In the genomic region with DNA sequence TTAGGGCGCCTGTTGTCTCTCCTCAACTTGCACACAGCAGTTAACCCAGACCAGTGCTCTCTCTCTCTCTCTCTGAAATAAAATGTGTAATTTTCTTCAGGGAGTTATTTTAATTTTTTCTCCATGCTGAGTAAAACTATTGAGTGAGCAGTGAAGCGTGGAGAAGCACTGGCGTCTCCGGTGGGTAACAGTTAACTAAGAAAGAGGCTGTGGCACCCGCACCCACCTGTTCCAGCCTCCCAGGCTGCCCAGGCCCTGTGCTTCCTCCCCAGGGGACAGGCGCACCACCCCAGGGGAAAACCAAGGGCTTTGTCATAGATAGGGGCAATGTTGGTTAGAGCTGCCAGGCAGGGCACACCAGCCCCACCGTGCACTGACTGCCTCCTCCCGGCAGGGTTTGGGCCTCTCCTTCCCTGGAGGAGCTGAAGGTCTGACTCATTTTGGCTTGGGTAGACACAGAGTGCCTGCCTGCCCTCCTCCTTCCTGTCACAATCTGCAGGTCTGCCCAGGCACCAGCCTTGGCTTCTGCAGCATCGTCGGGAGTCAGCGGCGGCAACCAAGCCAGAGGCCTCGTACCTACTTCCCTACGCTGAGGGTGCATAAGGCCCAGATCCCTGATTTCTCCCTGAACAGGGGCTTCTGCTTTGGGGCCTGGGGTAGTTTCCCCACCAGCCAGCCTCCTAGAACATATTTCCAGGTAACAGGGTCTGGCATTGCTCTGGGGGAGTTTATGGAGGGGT, we compare ENCODE assay signal across 12 cellular contexts. TPM values are rescaled to one million over a fixed set of nuclear protein-coding genes. Genes with fewer than 3 reads are reported as not detected.
DNase-seq lines count a peak whose midpoint lies in the region; ATAC-seq and TF ChIP-seq lines count a peak whose summit lies in the region.
"Had no signal": no experiment of that assay in that cellular context is flagged by ENCODE, and none has a peak within 500 bp of the region (broad histone marks: within the 10 kb centered on the region; RNA-seq: fewer than 3 reads in every experiment).

No MANE protein-coding gene starts in this region.

- TF ChIP-seq CTCF in activated CD8-positive, alpha-beta T cell treated with anti-CD3 and anti-CD28 coated beads for 36 hours (IDR thresholded peaks at IDR 0.05): no peak
- TF ChIP-seq CTCF in tibial artery (IDR thresholded peaks at IDR 0.05): peak; percentile 59 to 71

- peaks cover 10% of the 10 kb centered on the region for H3K4me1 Mint-ChIP-seq in activated CD8-positive, alpha-beta T cell treated with anti-CD3 and anti-CD28 coated beads for 36 hours (ENCODE audit: low read depth)
- H3K4me1 Mint-ChIP-seq in activated CD8-positive, alpha-beta T cell treated with anti-CD3 and anti-CD28 coated beads, Interleukin-2, amount 10 ng/mL, durations not matched to agents 7 days and 5 days (ENCODE audit: low read depth): peaks cover 18% of the 10 kb centered on the region

- no peak overlapping the region for H3K4me3 Mint-ChIP-seq in activated CD8-positive, alpha-beta T cell treated with anti-CD3 and anti-CD28 coated beads for 36 hours
- H3K4me3 Mint-ChIP-seq in activated CD8-positive, alpha-beta T cell treated with anti-CD3 and anti-CD28 coated beads, Interleukin-2, amount 10 ng/mL, durations not matched to agents 7 days and 5 days: no peak overlapping the region

- CTCF ChIA-PET in activated CD8-positive, alpha-beta T cell treated with anti-CD3 and anti-CD28 coated beads for 36 hours (lab: Charles Lee): no interaction called here
- CTCF ChIA-PET in activated CD8-positive, alpha-beta T cell treated with anti-CD3 and anti-CD28 coated beads, Interleukin-2, amount 10 ng/mL, durations not matched to agents 7 days and 5 days (lab: Charles Lee): interaction anchor here (1.3 to 1.7 kb wide), 3 partner anchors 31 to 164 kb away, joined by 3 to 6 read pairs (median 3); no protein-coding TSS in a partner anchor

- no peak for DNase-seq in activated CD8-positive, alpha-beta T cell treated with anti-CD3 and anti-CD28 coated beads for 36 hours
- DNase-seq in activated CD8-positive, alpha-beta T cell treated with anti-CD3 and anti-CD28 coated beads, Interleukin-2, amount 10 ng/mL, durations not matched to agents 7 days and 5 days: no peak
- DNase-seq in NCI-H1092 treated with DMSO at 0.1 percent for 48 hours (lab: John Stamatoyannopoulos, UW) (peak; percentile 86), epithelial cell of prostate (ENCODE audit: low read depth, low spot score) (peak; percentile 18), tibial artery (peak in 1 of 2 donors; percentile 83), Kasumi-1 (lab: John Stamatoyannopoulos, UW) (no peak)
- DNase-seq: NCI-H1930; stimulated activated CD4-positive, alpha-beta T cell treated with anti-CD3 and anti-CD28 coated beads, Interleukin-4, amount 100 ng/mL, for 4 hours; T1000 had no signal

- POLR2A ChIA-PET in activated CD8-positive, alpha-beta T cell treated with anti-CD3 and anti-CD28 coated beads for 36 hours (lab: Charles Lee): no interaction called here
- POLR2A ChIA-PET in activated CD8-positive, alpha-beta T cell treated with anti-CD3 and anti-CD28 coated beads, Interleukin-2, amount 10 ng/mL, durations not matched to agents 7 days and 5 days (lab: Charles Lee): no interaction called here

- H3K27ac ChIP-seq in epithelial cell of prostate: no peak overlapping the region
- peak overlapping the region; percentile 58 to 62 for H3K27ac ChIP-seq in tibial artery

- H3K4me1 ChIP-seq in tibial artery: peaks cover 5 to 93% (median 78%) of the 10 kb centered on the region in 4 donors

- H3K27me3 Mint-ChIP-seq in activated CD8-positive, alpha-beta T cell treated with anti-CD3 and anti-CD28 coated beads for 36 hours: peaks cover 66% of the 10 kb centered on the region
- peaks cover 81% of the 10 kb centered on the region for H3K27me3 Mint-ChIP-seq in activated CD8-positive, alpha-beta T cell treated with anti-CD3 and anti-CD28 coated beads, Interleukin-2, amount 10 ng/mL, durations not matched to agents 7 days and 5 days (ENCODE audit: low read depth)

- H3K36me3 ChIP-seq in tibial artery: no peaks in the 10 kb centered on the region

- H3K9me3 Mint-ChIP-seq in activated CD8-positive, alpha-beta T cell treated with anti-CD3 and anti-CD28 coated beads for 36 hours: no peaks in the 10 kb centered on the region
- H3K9me3 Mint-ChIP-seq in activated CD8-positive, alpha-beta T cell treated with anti-CD3 and anti-CD28 coated beads, Interleukin-2, amount 10 ng/mL, durations not matched to agents 7 days and 5 days (ENCODE audit: insufficient read depth): no peaks in the 10 kb centered on the region
- H3K9me3 Mint-ChIP-seq: activated naive CD4-positive, alpha-beta T cell treated with anti-CD3 and anti-CD28 coated beads, Interleukin-2, amount 50 U/mL, for 72 hours had no signal

- no peaks in the 10 kb centered on the region for H3K36me3 Mint-ChIP-seq in activated CD8-positive, alpha-beta T cell treated with anti-CD3 and anti-CD28 coated beads for 36 hours (ENCODE audit: low read depth)
- no peaks in the 10 kb centered on the region for H3K36me3 Mint-ChIP-seq in activated CD8-positive, alpha-beta T cell treated with anti-CD3 and anti-CD28 coated beads, Interleukin-2, amount 10 ng/mL, durations not matched to agents 7 days and 5 days (ENCODE audit: low read depth)

- no peaks in the 10 kb centered on the region for H3K9me3 ChIP-seq in tibial artery

- peak; percentile 51 for ATAC-seq in activated CD8-positive, alpha-beta T cell treated with anti-CD3 and anti-CD28 coated beads for 36 hours
- ATAC-seq in activated CD8-positive, alpha-beta T cell treated with anti-CD3 and anti-CD28 coated beads, Interleukin-2, amount 10 ng/mL, durations not matched to agents 7 days and 5 days: no peak
- ATAC-seq in GM19351 (IDR thresholded peaks at IDR 0.05; ENCODE audit: unreplicated experiment) (no peak), HG03342 (IDR thresholded peaks at IDR 0.05; ENCODE audit: unreplicated experiment) (no peak)

- no peak overlapping the region for H3K4me3 ChIP-seq in tibial artery

- H3K27ac Mint-ChIP-seq in activated CD8-positive, alpha-beta T cell treated with anti-CD3 and anti-CD28 coated beads for 36 hours: no peak overlapping the region
- no peak overlapping the region for H3K27ac Mint-ChIP-seq in activated CD8-positive, alpha-beta T cell treated with anti-CD3 and anti-CD28 coated beads, Interleukin-2, amount 10 ng/mL, durations not matched to agents 7 days and 5 days
- H3K27ac Mint-ChIP-seq: activated naive CD4-positive, alpha-beta T cell treated with anti-CD3 and anti-CD28 coated beads, Interleukin-2, amount 50 U/mL, for 72 hours had no signal

- H3K27me3 ChIP-seq in tibial artery: no peaks in the 10 kb centered on the region

- intact Hi-C loops in activated CD8-positive, alpha-beta T cell treated with anti-CD3 and anti-CD28 coated beads for 36 hours (cut with micrococcal nuclease): no loop called here
- intact Hi-C loops in tibial artery (cut with DNase I; ENCODE audit: low total_unique reads): no loop called here

RNA-seq across cellular contexts. Expression of a gene that starts 3.9 kb away (rescaled TPM):
- total RNA-seq in activated CD8-positive, alpha-beta T cell treated with anti-CD3 and anti-CD28 coated beads for 36 hours: not detected
- total RNA-seq in activated CD8-positive, alpha-beta T cell treated with anti-CD3 and anti-CD28 coated beads, Interleukin-2, amount 10 ng/mL, durations not matched to agents 7 days and 5 days: not detected
- total RNA-seq: activated naive CD4-positive, alpha-beta T cell treated with anti-CD3 and anti-CD28 coated beads, Interleukin-2, amount 50 U/mL, for 72 hours had no signal

RNA-seq across cellular contexts. Expression of a gene that starts 8.6 kb away (rescaled TPM):
- not detected for total RNA-seq in activated CD8-positive, alpha-beta T cell treated with anti-CD3 and anti-CD28 coated beads for 36 hours
- not detected for total RNA-seq in activated CD8-positive, alpha-beta T cell treated with anti-CD3 and anti-CD28 coated beads, Interleukin-2, amount 10 ng/mL, durations not matched to agents 7 days and 5 days
- total RNA-seq: activated naive CD4-positive, alpha-beta T cell treated with anti-CD3 and anti-CD28 coated beads, Interleukin-2, amount 50 U/mL, for 72 hours had no signal

RNA-seq across cellular contexts. Expression of a gene that starts 16.8 kb away (rescaled TPM):
- 1 to 10 TPM in 1 of 2 experiments, under 1 TPM in 1; 0.89 to 1.2 TPM for total RNA-seq in activated CD8-positive, alpha-beta T cell treated with anti-CD3 and anti-CD28 coated beads for 36 hours
- total RNA-seq in activated CD8-positive, alpha-beta T cell treated with anti-CD3 and anti-CD28 coated beads, Interleukin-2, amount 10 ng/mL, durations not matched to agents 7 days and 5 days: 1 to 10 TPM; 1.1 to 1.3 TPM

RNA-seq across cellular contexts. Expression of a gene that starts 28.0 kb away (rescaled TPM):
- not detected for total RNA-seq in activated CD8-positive, alpha-beta T cell treated with anti-CD3 and anti-CD28 coated beads for 36 hours
- total RNA-seq in activated CD8-positive, alpha-beta T cell treated with anti-CD3 and anti-CD28 coated beads, Interleukin-2, amount 10 ng/mL, durations not matched to agents 7 days and 5 days: not detected
- total RNA-seq: activated naive CD4-positive, alpha-beta T cell treated with anti-CD3 and anti-CD28 coated beads, Interleukin-2, amount 50 U/mL, for 72 hours had no signal

RNA-seq across cellular contexts. Expression of a gene that starts 36.8 kb away (rescaled TPM):
- total RNA-seq in activated CD8-positive, alpha-beta T cell treated with anti-CD3 and anti-CD28 coated beads for 36 hours: not detected
- not detected for total RNA-seq in activated CD8-positive, alpha-beta T cell treated with anti-CD3 and anti-CD28 coated beads, Interleukin-2, amount 10 ng/mL, durations not matched to agents 7 days and 5 days
- total RNA-seq: activated naive CD4-positive, alpha-beta T cell treated with anti-CD3 and anti-CD28 coated beads, Interleukin-2, amount 50 U/mL, for 72 hours had no signal

Comparison
In these comparisons a context has a peak if more than half of its experiments do, and no peak if none do; other contexts are left out.
1. DNase-seq: peak in NCI-H1092 treated with DMSO at 0.1 percent for 48 hours (single experiment) and epithelial cell of prostate (single experiment); none in activated CD8-positive, alpha-beta T cell treated with anti-CD3 and anti-CD28 coated beads for 36 hours (single experiment), activated CD8-positive, alpha-beta T cell treated with anti-CD3 and anti-CD28 coated beads, Interleukin-2, amount 10 ng/mL, durations not matched to agents 7 days and 5 days (single experiment) and Kasumi-1 (0 of 2).